In the genomic region with DNA sequence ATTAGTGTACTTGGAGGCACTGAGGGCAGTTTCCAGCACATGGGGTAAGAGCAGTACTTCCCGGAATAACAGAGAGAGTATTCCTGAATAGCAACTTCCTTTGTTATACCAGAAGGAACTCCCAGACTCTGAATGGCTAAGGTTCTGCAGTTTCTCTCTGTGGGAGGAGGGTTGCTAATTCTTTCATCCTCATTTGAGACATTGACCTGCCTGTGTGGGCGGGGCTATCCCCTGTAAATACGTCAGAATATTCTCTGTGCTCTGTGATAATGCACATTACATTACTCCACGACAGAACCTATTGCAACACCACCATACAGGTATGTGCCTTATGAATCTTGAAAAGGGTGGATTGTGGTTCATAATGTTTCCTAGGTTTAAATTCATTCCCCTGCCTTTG, we compare ENCODE assay signal across 25 cellular contexts. TPM values are rescaled to one million over a fixed set of nuclear protein-coding genes. Genes with fewer than 3 reads are reported as not detected.
DNase-seq lines count a peak whose midpoint lies in the region; ATAC-seq, FAIRE-seq and TF ChIP-seq lines count a peak whose summit lies in the region.
"Had no signal": no experiment of that assay in that cellular context is flagged by ENCODE, and none has a peak within 500 bp of the region (broad histone marks: within the 10 kb centered on the region; RNA-seq: fewer than 3 reads in every experiment).

No MANE protein-coding gene starts in this region.

- no peak overlapping the region for H3K27ac Mint-ChIP-seq in activated CD4-positive, alpha-beta T cell treated with anti-CD3 and anti-CD28 coated beads for 36 hours
- H3K27ac Mint-ChIP-seq in H9 (no peak overlapping the region), mesothelial cell of epicardium (peak overlapping the region; percentile 18)
- H3K27ac Mint-ChIP-seq: nephron progenitor cell; T-helper 1 cell treated with Interleukin-12 subunit alpha and Interleukin-12 subunit beta and Interleukin-4 antibody, amounts not matched to agents 30 μg/mL and 1 μg/mL, for 36 hours had no signal

- H3K4me2 ChIP-seq in H9 (ENCODE audit: insufficient read depth, insufficient read length, low read length) = no peak overlapping the region

- H3K4me3 ChIP-seq in bronchial epithelial cell (ENCODE audit: low read depth, low read length) = no peak overlapping the region
- H3K4me3 ChIP-seq: SJSA1 had no signal

- H3K9me3 ChIP-seq in H9 (ENCODE audit: control insufficient read depth, low read depth, low read length) = no peaks in the 10 kb centered on the region
- H3K9me3 ChIP-seq: SJSA1 had no signal

- no peaks in the 10 kb centered on the region for H3K4me1 ChIP-seq in H9 (ENCODE audit: insufficient read depth, low read length)
- H3K4me1 ChIP-seq: foreskin keratinocyte, SJSA1 had no signal

- no peak overlapping the region for H3K4ac ChIP-seq in H9 (ENCODE audit: low read depth, low read length)

- no peak overlapping the region for H3K14ac ChIP-seq in H9 (ENCODE audit: insufficient read depth, low read length)

- H3K27me3 ChIP-seq in H9 (ENCODE audit: insufficient read depth, low read length) = no peaks in the 10 kb centered on the region
- H3K27me3 ChIP-seq in bronchial epithelial cell (ENCODE audit: control insufficient read depth, insufficient read depth, low read length) = no peaks in the 10 kb centered on the region
- H3K27me3 ChIP-seq: foreskin keratinocyte, SJSA1 had no signal

- H2BK120ac ChIP-seq in H9 (ENCODE audit: low read depth, low read length, poor library complexity, severe bottlenecking) = no peak overlapping the region

- no peak overlapping the region for H2BK5ac ChIP-seq in H9 (ENCODE audit: insufficient read length, low read length)

- H3K4me3 Mint-ChIP-seq in activated CD4-positive, alpha-beta T cell treated with anti-CD3 and anti-CD28 coated beads for 36 hours = no peak overlapping the region
- H3K4me3 Mint-ChIP-seq in H9 (no peak overlapping the region), mesothelial cell of epicardium (no peak overlapping the region)
- H3K4me3 Mint-ChIP-seq: nephron progenitor cell; T-helper 1 cell treated with Interleukin-12 subunit alpha and Interleukin-12 subunit beta and Interleukin-4 antibody, amounts not matched to agents 30 μg/mL and 1 μg/mL, for 36 hours had no signal

- H3K18ac ChIP-seq in H9 (ENCODE audit: insufficient read length, low read depth, low read length) = no peak overlapping the region

- no peaks in the 10 kb centered on the region for H4K20me1 ChIP-seq in H9 (ENCODE audit: control insufficient read depth, insufficient read depth, insufficient read length)

- no peaks in the 10 kb centered on the region for H3K23me2 ChIP-seq in H9 (ENCODE audit: insufficient read length, low read depth, low read length, poor library complexity, severe bottlenecking)

- CTCF ChIA-PET in activated CD4-positive, alpha-beta T cell treated with anti-CD3 and anti-CD28 coated beads for 36 hours (lab: Charles Lee) = interaction anchor here (0.7 kb wide), 1 partner anchor 136 kb away, joined by 3 read pairs; no protein-coding TSS in a partner anchor

- H3K56ac ChIP-seq in H9 (ENCODE audit: insufficient read length, low read depth, low read length) = no peak overlapping the region

- no peak overlapping the region for H3K9ac ChIP-seq in H9 (ENCODE audit: extremely low read depth, insufficient read length, low read length)

- H3K79me1 ChIP-seq in H9 (ENCODE audit: insufficient read depth, low read depth, low read length, poor library complexity, severe bottlenecking) = no peaks in the 10 kb centered on the region

- no peak for FAIRE-seq in bronchial epithelial cell (lab: Jason Lieb, UNC)
- FAIRE-seq: HTR-8/SVneo, urothelium cell line had no signal

- H2BK12ac ChIP-seq in H9 (ENCODE audit: insufficient read length, low read depth, low read length) = no peak overlapping the region

- H3K79me2 ChIP-seq in H9 (ENCODE audit: insufficient read depth, low read length) = no peaks in the 10 kb centered on the region

- H2AK5ac ChIP-seq in H9 (ENCODE audit: insufficient read length, low read length) = no peak overlapping the region

- H3K27ac ChIP-seq in H9 (ENCODE audit: insufficient read length, low read depth, low read length) = no peak overlapping the region
- H3K27ac ChIP-seq: 22Rv1, foreskin keratinocyte, SJSA1 had no signal

- no peak overlapping the region for H2BK15ac ChIP-seq in H9 (ENCODE audit: low read depth, low read length)

- no peak overlapping the region for H2BK20ac ChIP-seq in H9 (ENCODE audit: low read depth, low read length, poor library complexity, severe bottlenecking)

- H3T11ph ChIP-seq in H9 (ENCODE audit: low read length) = no peak overlapping the region

- DNase-seq in activated CD4-positive, alpha-beta T cell treated with anti-CD3 and anti-CD28 coated beads for 36 hours = peak; percentile 49
- no peak for DNase-seq in activated CD4-positive, alpha-beta T cell treated with anti-CD3 and anti-CD28 coated beads for 1 hour
- DNase-seq in H9 = peak; percentile 38
- peak; percentile 55 for DNase-seq in bronchial epithelial cell (ENCODE audit: low read depth)
- no peak for DNase-seq in mesothelial cell of epicardium (ENCODE audit: low spot score in 2 of 2, unreplicated experiment in 2 of 2)
- DNase-seq in NCI-H524 (lab: John Stamatoyannopoulos, UW) = no peak
- no peak for DNase-seq in posterior cingulate gyrus
- DNase-seq: COR-L47, dermis blood vessel endothelial cell, hypothalamus, kidney glomerular epithelial cell, midbrain, NCI-H1105 treated with DMSO at 0.1 percent for 48 hours, NCI-H748 treated with DMSO at 0.1 percent for 48 hours, nephron progenitor cell had no signal

- peaks cover 8% of the 10 kb centered on the region for H3K4me1 Mint-ChIP-seq in activated CD4-positive, alpha-beta T cell treated with anti-CD3 and anti-CD28 coated beads for 36 hours
- peaks cover 22 to 25% of the 10 kb centered on the region in 2 experiments for H3K4me1 Mint-ChIP-seq in H9
- peaks cover 27% of the 10 kb centered on the region for H3K4me1 Mint-ChIP-seq in mesothelial cell of epicardium

- intact Hi-C loops in activated CD4-positive, alpha-beta T cell treated with anti-CD3 and anti-CD28 coated beads for 36 hours (cut with DNase I, micrococcal nuclease) = no loop called here
- intact Hi-C loops in posterior cingulate gyrus (cut with DNase I) = no loop called here

- H3K36me3 Mint-ChIP-seq in activated CD4-positive, alpha-beta T cell treated with anti-CD3 and anti-CD28 coated beads for 36 hours (ENCODE audit: low read depth) = no peaks in the 10 kb centered on the region
- no peaks in the 10 kb centered on the region for H3K36me3 Mint-ChIP-seq in H9 (ENCODE audit: insufficient read depth in 1 of 3, low read depth in 3 of 3)
- no peaks in the 10 kb centered on the region for H3K36me3 Mint-ChIP-seq in mesothelial cell of epicardium

- no peak overlapping the region for H3K23ac ChIP-seq in H9 (ENCODE audit: insufficient read length, low read depth, low read length)

- ATAC-seq in activated CD4-positive, alpha-beta T cell treated with anti-CD3 and anti-CD28 coated beads for 36 hours = peak; percentile 72
- ATAC-seq in GM21447 (IDR thresholded peaks at IDR 0.05; ENCODE audit: unreplicated experiment) = no peak

- no peak for TF ChIP-seq CTCF in H9 (conservative IDR thresholded peaks at IDR 0.05)
- no peak for TF ChIP-seq CTCF in bronchial epithelial cell (IDR thresholded peaks at IDR 0.05; ENCODE audit: insufficient read depth, low read length, severe bottlenecking)
- TF ChIP-seq CTCF in mesothelial cell of epicardium (IDR thresholded peaks at IDR 0.05; ENCODE audit: unreplicated experiment) = no peak

- no peak overlapping the region for H4K5ac ChIP-seq in H9 (ENCODE audit: insufficient read length, low read depth, low read length)

- H4K91ac ChIP-seq in H9 (ENCODE audit: insufficient read length, low read depth, low read length) = no peak overlapping the region

- no peak overlapping the region for H2AFZ ChIP-seq in H9 (ENCODE audit: low read length)

- H3K27me3 Mint-ChIP-seq in activated CD4-positive, alpha-beta T cell treated with anti-CD3 and anti-CD28 coated beads for 36 hours = no peaks in the 10 kb centered on the region
- H3K27me3 Mint-ChIP-seq in H9 (ENCODE audit: low read depth) = peaks cover 3% of the 10 kb centered on the region
- H3K27me3 Mint-ChIP-seq in mesothelial cell of epicardium (ENCODE audit: low read depth) = no peaks in the 10 kb centered on the region

- no peaks in the 10 kb centered on the region for H3K36me3 ChIP-seq in bronchial epithelial cell (ENCODE audit: control insufficient read depth, insufficient read depth, low read length)
- H3K36me3 ChIP-seq: SJSA1 had no signal

- no peaks in the 10 kb centered on the region for H3K9me3 Mint-ChIP-seq in activated CD4-positive, alpha-beta T cell treated with anti-CD3 and anti-CD28 coated beads for 36 hours (ENCODE audit: low read depth)
- H3K9me3 Mint-ChIP-seq in H9 (no peaks in the 10 kb centered on the region), mesothelial cell of epicardium (no peaks in the 10 kb centered on the region)
- H3K9me3 Mint-ChIP-seq: nephron progenitor cell; T-helper 1 cell treated with Interleukin-12 subunit alpha and Interleukin-12 subunit beta and Interleukin-4 antibody, amounts not matched to agents 30 μg/mL and 1 μg/mL, for 36 hours had no signal

- no CpG with 5 or more reads among the region's 4 CpGs for WGBS in H9 (ENCODE audit: extremely low coverage, insufficient read length, low lambda C conversion rate)

- POLR2A ChIA-PET in activated CD4-positive, alpha-beta T cell treated with anti-CD3 and anti-CD28 coated beads for 36 hours (lab: Charles Lee) = no interaction called here

- H4K8ac ChIP-seq in H9 (replicated peaks; ENCODE audit: insufficient read length, low read depth, low read length) = no peak overlapping the region

RNA-seq across cellular contexts. Expression of gene SPINK2, which starts 52.7 kb away (rescaled TPM):
- 1 to 10 TPM; 1.3 to 1.9 TPM for total RNA-seq in activated CD4-positive, alpha-beta T cell treated with anti-CD3 and anti-CD28 coated beads for 36 hours
- total RNA-seq in H9 (2021) = 0.44 and 1.8 TPM in 2 replicates
- total RNA-seq in bronchial epithelial cell = not detected in 2 replicates
- not detected in 3 replicates for total RNA-seq in mesothelial cell of epicardium
- total RNA-seq: dermis blood vessel endothelial cell, foreskin keratinocyte, LHCN-M2, posterior vena cava, SJSA1, skeletal muscle tissue had no signal

Comparison
In these comparisons a context has a peak if more than half of its experiments do, and no peak if none do; other contexts are left out.
1. DNase-seq: peak in activated CD4-positive, alpha-beta T cell treated with anti-CD3 and anti-CD28 coated beads for 36 hours (single experiment), H9 (single experiment) and bronchial epithelial cell (single experiment); none in activated CD4-positive, alpha-beta T cell treated with anti-CD3 and anti-CD28 coated beads for 1 hour (single experiment), mesothelial cell of epicardium (0 of 2), NCI-H524 (0 of 2) and posterior cingulate gyrus (0 of 10).